Comparison of ENCODE assay signal across 1 cellular context in the genomic region with DNA sequence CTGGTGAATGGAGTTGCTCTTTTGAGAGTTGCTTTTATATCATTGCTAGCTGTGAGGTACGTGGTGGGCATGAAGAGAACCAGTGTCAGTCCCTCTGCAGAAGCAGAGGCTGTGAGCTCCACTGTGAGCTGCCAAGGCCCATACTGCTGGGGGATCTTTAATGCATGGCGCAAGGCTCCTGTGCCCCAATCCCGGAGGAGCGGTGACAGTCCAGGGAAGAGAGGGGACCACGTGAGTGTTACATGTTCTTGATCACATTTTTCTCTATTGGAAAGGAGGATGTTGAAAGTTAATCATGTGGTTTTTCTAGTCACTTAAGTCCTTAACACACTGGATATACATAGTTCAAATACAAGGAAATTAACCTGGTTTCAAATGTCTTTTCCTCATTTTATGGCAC.
TF ChIP-seq lines count a peak whose summit lies in the region.

No MANE protein-coding gene starts in this region.

TF ChIP-seq in WTC11, 78 proteins besides CTCF, POLR2A, EP300 and RAD21 (continued from another document):
- TF ChIP-seq, protein P1, sequence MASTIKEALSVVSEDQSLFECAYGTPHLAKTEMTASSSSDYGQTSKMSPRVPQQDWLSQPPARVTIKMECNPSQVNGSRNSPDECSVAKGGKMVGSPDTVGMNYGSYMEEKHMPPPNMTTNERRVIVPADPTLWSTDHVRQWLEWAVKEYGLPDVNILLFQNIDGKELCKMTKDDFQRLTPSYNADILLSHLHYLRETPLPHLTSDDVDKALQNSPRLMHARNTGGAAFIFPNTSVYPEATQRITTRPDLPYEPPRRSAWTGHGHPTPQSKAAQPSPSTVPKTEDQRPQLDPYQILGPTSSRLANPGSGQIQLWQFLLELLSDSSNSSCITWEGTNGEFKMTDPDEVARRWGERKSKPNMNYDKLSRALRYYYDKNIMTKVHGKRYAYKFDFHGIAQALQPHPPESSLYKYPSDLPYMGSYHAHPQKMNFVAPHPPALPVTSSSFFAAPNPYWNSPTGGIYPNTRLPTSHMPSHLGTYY (CRISPR knock-in tag; IDR thresholded peaks at IDR 0.05) = no peak
- TF ChIP-seq ETV6 (CRISPR knock-in tag; IDR thresholded peaks at IDR 0.05) = no peak
- no peak for TF ChIP-seq JAZF1 (CRISPR knock-in tag; IDR thresholded peaks at IDR 0.05)
- TF ChIP-seq JUN (CRISPR knock-in tag; IDR thresholded peaks at IDR 0.05) = no peak
- TF ChIP-seq, protein P2, sequence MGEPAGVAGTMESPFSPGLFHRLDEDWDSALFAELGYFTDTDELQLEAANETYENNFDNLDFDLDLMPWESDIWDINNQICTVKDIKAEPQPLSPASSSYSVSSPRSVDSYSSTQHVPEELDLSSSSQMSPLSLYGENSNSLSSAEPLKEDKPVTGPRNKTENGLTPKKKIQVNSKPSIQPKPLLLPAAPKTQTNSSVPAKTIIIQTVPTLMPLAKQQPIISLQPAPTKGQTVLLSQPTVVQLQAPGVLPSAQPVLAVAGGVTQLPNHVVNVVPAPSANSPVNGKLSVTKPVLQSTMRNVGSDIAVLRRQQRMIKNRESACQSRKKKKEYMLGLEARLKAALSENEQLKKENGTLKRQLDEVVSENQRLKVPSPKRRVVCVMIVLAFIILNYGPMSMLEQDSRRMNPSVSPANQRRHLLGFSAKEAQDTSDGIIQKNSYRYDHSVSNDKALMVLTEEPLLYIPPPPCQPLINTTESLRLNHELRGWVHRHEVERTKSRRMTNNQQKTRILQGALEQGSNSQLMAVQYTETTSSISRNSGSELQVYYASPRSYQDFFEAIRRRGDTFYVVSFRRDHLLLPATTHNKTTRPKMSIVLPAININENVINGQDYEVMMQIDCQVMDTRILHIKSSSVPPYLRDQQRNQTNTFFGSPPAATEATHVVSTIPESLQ (CRISPR knock-in tag; IDR thresholded peaks at IDR 0.05) = no peak
- no peak for TF ChIP-seq MYBL2 (CRISPR knock-in tag; IDR thresholded peaks at IDR 0.05)
- no peak for TF ChIP-seq ATF1 (CRISPR knock-in tag; IDR thresholded peaks at IDR 0.05)
- TF ChIP-seq ZNF396 (CRISPR knock-in tag; IDR thresholded peaks at IDR 0.05; ENCODE audit: borderline replicate concordance) = no peak
- no peak for TF ChIP-seq GABPB1 (CRISPR knock-in tag; IDR thresholded peaks at IDR 0.05)
TF ChIP-seq in WTC11: peak in this region for 0.
